Comparison of ENCODE assay signal across 19 cellular contexts in genomic region chr1:29394521-29394921, GRCh38.
"Had no signal": no experiment of that assay in that cellular context is flagged by ENCODE, and none has a peak within 500 bp of the region (broad histone marks: within the 10 kb centered on the region; RNA-seq: fewer than 3 reads in every experiment).

No MANE protein-coding gene starts in this region.

- DNase-seq: activated CD4-positive, alpha-beta T cell treated with anti-CD3 and anti-CD28 coated beads for 1 hour; activated CD4-positive, alpha-beta T cell treated with anti-CD3 and anti-CD28 coated beads, Interleukin-2, amount 50 U/mL, for 4 hours; activated gamma-delta T cell; body of pancreas; effector CD4-positive, alpha-beta T cell; erythroblast; foreskin fibroblast; left colon; lower lobe of right lung; mesendoderm; naive B cell; psoas muscle; right cardiac atrium; stimulated activated CD4-positive, alpha-beta T cell treated with anti-CD3 and anti-CD28 coated beads, Interleukin-4, amount 100 ng/mL, for 24 hours; stimulated activated naive CD4-positive, alpha-beta T cell treated with Interleukin-2 at 50 U/mL for 16 hours; T-helper 9 cell had no signal

- H3K27ac Mint-ChIP-seq: activated naive CD4-positive, alpha-beta T cell treated with anti-CD3 and anti-CD28 coated beads, Interleukin-2, amount 50 U/mL, for 24 hours; activated T-helper 1 cell treated with anti-CD3 and anti-CD28 coated beads, Interleukin-12 subunit alpha, Interleukin-12 subunit beta, Interleukin-2, Interleukin-4 antibody, amounts not matched to agents 30 ng/mL and 10 ng/mL and 1 ng/mL, durations not matched to agents 14 hours and 24 hours and 36 hours; naive B cell had no signal

- ATAC-seq: body of pancreas, left colon, lower lobe of right lung, psoas muscle had no signal

- H3K4me3 Mint-ChIP-seq: activated naive CD4-positive, alpha-beta T cell treated with anti-CD3 and anti-CD28 coated beads, Interleukin-2, amount 50 U/mL, for 24 hours; activated T-helper 1 cell treated with anti-CD3 and anti-CD28 coated beads, Interleukin-12 subunit alpha, Interleukin-12 subunit beta, Interleukin-2, Interleukin-4 antibody, amounts not matched to agents 30 ng/mL and 10 ng/mL and 1 ng/mL, durations not matched to agents 14 hours and 24 hours and 36 hours; naive B cell; neural crest cell had no signal

- H3K4me1 Mint-ChIP-seq: activated naive CD4-positive, alpha-beta T cell treated with anti-CD3 and anti-CD28 coated beads, Interleukin-2, amount 50 U/mL, for 24 hours; naive B cell had no signal

- H3K9me3 Mint-ChIP-seq: activated naive CD4-positive, alpha-beta T cell treated with anti-CD3 and anti-CD28 coated beads, Interleukin-2, amount 50 U/mL, for 24 hours had no signal

- H3K36me3 Mint-ChIP-seq: activated naive CD4-positive, alpha-beta T cell treated with anti-CD3 and anti-CD28 coated beads, Interleukin-2, amount 50 U/mL, for 24 hours; naive B cell had no signal
